In genomic region chr7:96499532-96499931, GRCh38 we compare ENCODE assay signal across 15 cellular contexts.
"Had no signal": no experiment of that assay in that cellular context is flagged by ENCODE, and none has a peak within 500 bp of the region (broad histone marks: within the 10 kb centered on the region; RNA-seq: fewer than 3 reads in every experiment).

No MANE protein-coding gene starts in this region.

- H3K27ac ChIP-seq: cardiac muscle cell, ovary had no signal

- H3K36me3 ChIP-seq: cardiac muscle cell, ovary, right lobe of liver had no signal

- DNase-seq: activated CD4-positive, alpha-beta memory T cell treated with anti-CD3 and anti-CD28 coated beads, Interleukin-2, amount 10 ng/mL, durations not matched to agents 7 days and 5 days; activated CD4-positive, alpha-beta T cell treated with anti-CD3 and anti-CD28 coated beads for 36 hours; activated CD8-positive, alpha-beta memory T cell treated with anti-CD3 and anti-CD28 coated beads, Interleukin-2, amount 10 ng/mL, durations not matched to agents 7 days and 5 days; amniotic stem cell; effector CD8-positive, alpha-beta T cell; mesenchymal stem cell; naive thymus-derived CD4-positive, alpha-beta T cell; ovary; right lobe of liver; stimulated activated CD4-positive, alpha-beta T cell treated with anti-CD3 and anti-CD28 coated beads, Interleukin-4, amount 100 ng/mL, for 1 hour; stimulated activated naive CD8-positive, alpha-beta T cell treated with anti-CD3 and anti-CD28 coated beads, Interleukin-15, amount 100 ng/mL, for 72 hours had no signal

- H3K4me3 ChIP-seq: cardiac muscle cell, ovary, right lobe of liver, smooth muscle cell had no signal

- H3K27me3 ChIP-seq: cardiac muscle cell, ovary, right lobe of liver had no signal

- H3K4me2 ChIP-seq: smooth muscle cell had no signal

- H3K9me3 ChIP-seq: ovary, right lobe of liver had no signal

- FAIRE-seq: TTC549 had no signal

- ATAC-seq: activated CD4-positive, alpha-beta T cell treated with anti-CD3 and anti-CD28 coated beads for 36 hours; activated CD8-positive, alpha-beta memory T cell treated with anti-CD3 and anti-CD28 coated beads, Interleukin-2, amount 10 ng/mL, durations not matched to agents 7 days and 5 days; esophagus mucosa; naive thymus-derived CD4-positive, alpha-beta T cell; stimulated activated naive CD8-positive, alpha-beta T cell treated with anti-CD3 and anti-CD28 coated beads, Interleukin-15, amount 100 ng/mL, for 72 hours had no signal
